ENCODE assay signal across 1 cellular context in the genomic region with DNA sequence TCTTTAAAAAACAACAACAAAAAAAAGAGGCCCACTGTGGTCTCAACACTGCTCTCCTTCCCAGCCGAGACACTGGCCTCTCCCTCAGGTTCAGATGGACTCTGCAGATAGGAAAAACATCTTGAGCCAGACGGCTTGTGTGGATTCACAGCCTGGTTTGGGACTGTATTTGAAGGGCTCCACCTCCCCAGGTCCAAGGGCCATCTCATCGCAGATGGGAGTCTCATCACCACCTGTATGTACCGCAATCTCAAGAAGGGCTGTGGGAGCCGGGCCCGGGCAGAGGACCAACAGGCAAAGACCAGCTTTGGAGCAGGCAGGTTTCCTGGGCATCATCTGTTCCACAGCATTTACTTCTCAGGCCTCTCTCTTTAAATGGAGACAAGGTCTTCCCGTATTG.
TF ChIP-seq lines count a peak whose summit lies in the region.

No MANE protein-coding gene starts in this region.

TF ChIP-seq in IMR-90, 13 proteins besides CTCF, POLR2A, EP300 and RAD21:
- TF ChIP-seq MAZ (IDR thresholded peaks at IDR 0.05; ENCODE audit: borderline replicate concordance, low read depth, low read length) (no peak), CHD1 (IDR thresholded peaks at IDR 0.05; ENCODE audit: low read depth, low read length) (no peak), SMC3 (IDR thresholded peaks at IDR 0.05; ENCODE audit: low read depth, low read length) (no peak), RCOR1 (IDR thresholded peaks at IDR 0.05; ENCODE audit: insufficient replicate concordance, low read length) (no peak), NFE2L2 (IDR thresholded peaks at IDR 0.05; ENCODE audit: low read depth, low read length) (no peak), CEBPB (IDR thresholded peaks at IDR 0.05; ENCODE audit: low read depth, low read length) (no peak), MAFK (IDR thresholded peaks at IDR 0.05; ENCODE audit: low read depth, low read length) (no peak), RFX5 (IDR thresholded peaks at IDR 0.05; ENCODE audit: low read depth, low read length) (no peak)
- TF ChIP-seq, protein P1, sequence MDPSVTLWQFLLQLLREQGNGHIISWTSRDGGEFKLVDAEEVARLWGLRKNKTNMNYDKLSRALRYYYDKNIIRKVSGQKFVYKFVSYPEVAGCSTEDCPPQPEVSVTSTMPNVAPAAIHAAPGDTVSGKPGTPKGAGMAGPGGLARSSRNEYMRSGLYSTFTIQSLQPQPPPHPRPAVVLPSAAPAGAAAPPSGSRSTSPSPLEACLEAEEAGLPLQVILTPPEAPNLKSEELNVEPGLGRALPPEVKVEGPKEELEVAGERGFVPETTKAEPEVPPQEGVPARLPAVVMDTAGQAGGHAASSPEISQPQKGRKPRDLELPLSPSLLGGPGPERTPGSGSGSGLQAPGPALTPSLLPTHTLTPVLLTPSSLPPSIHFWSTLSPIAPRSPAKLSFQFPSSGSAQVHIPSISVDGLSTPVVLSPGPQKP (IDR thresholded peaks at IDR 0.05; ENCODE audit: borderline replicate concordance, low read depth, low read length) = no peak
- TF ChIP-seq, protein P2, sequence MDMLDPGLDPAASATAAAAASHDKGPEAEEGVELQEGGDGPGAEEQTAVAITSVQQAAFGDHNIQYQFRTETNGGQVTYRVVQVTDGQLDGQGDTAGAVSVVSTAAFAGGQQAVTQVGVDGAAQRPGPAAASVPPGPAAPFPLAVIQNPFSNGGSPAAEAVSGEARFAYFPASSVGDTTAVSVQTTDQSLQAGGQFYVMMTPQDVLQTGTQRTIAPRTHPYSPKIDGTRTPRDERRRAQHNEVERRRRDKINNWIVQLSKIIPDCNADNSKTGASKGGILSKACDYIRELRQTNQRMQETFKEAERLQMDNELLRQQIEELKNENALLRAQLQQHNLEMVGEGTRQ (IDR thresholded peaks at IDR 0.05; ENCODE audit: low read depth, low read length) = no peak
